19 cellular contexts compared by ENCODE assay signal in genomic region chr6:167481527-167481926, GRCh38.
A peak's percentile ranks its signal among the peaks of the same experiment; 100 is the strongest.
DNase-seq lines count a peak whose midpoint lies in the region; ATAC-seq, FAIRE-seq and TF ChIP-seq lines count a peak whose summit lies in the region.
"Had no signal": no experiment of that assay in that cellular context is flagged by ENCODE, and none has a peak within 500 bp of the region (broad histone marks: within the 10 kb centered on the region; RNA-seq: fewer than 3 reads in every experiment).

No MANE protein-coding gene starts in this region.

- H3K4me1 Mint-ChIP-seq in nephron progenitor cell, result peaks cover 16% of the 10 kb centered on the region
- H3K4me1 Mint-ChIP-seq in activated T-helper 17 cell treated with anti-CD3 and anti-CD28 coated beads, Interleukin-2, amount 50 U/mL, for 72 hours, result no peaks in the 10 kb centered on the region
- H3K4me1 Mint-ChIP-seq: CD4-positive, alpha-beta memory T cell had no signal

- no peak overlapping the region for H3K9ac ChIP-seq in endothelial cell of umbilical vein (replicated peaks; ENCODE audit: extremely low read depth, insufficient read depth, low read length)

- BruUV-seq in endothelial cell of umbilical vein (replicated peaks; lab: Mats Ljungman, UMichigan), result no TSS peak
- BruUV-seq in A673 (replicated peaks; lab: Mats Ljungman, UMichigan), result no TSS peak

- H3K27me3 Mint-ChIP-seq in nephron progenitor cell (ENCODE audit: low read depth, poor library complexity), result peaks cover 14% of the 10 kb centered on the region
- peaks cover 34% of the 10 kb centered on the region for H3K27me3 Mint-ChIP-seq in activated T-helper 17 cell treated with anti-CD3 and anti-CD28 coated beads, Interleukin-2, amount 50 U/mL, for 72 hours

- H4K20me1 ChIP-seq in endothelial cell of umbilical vein (replicated peaks; ENCODE audit: control insufficient read depth, extremely low read depth, insufficient read depth, low read length), result no peaks in the 10 kb centered on the region

- CTCF ChIA-PET in endothelial cell of umbilical vein (lab: Charles Lee) (no interaction called here), A673 (lab: Charles Lee) (no interaction called here)

- POLR2A ChIA-PET in endothelial cell of umbilical vein (lab: Charles Lee), result no interaction called here
- POLR2A ChIA-PET in A673 (lab: Charles Lee; ENCODE audit: low non-redundant PET), result no interaction called here

- H3K9me3 Mint-ChIP-seq in nephron progenitor cell, result no peaks in the 10 kb centered on the region
- no peaks in the 10 kb centered on the region for H3K9me3 Mint-ChIP-seq in activated T-helper 17 cell treated with anti-CD3 and anti-CD28 coated beads, Interleukin-2, amount 50 U/mL, for 72 hours
- H3K9me3 Mint-ChIP-seq: CD4-positive, alpha-beta memory T cell had no signal

- TF ChIP-seq POLR2A in endothelial cell of umbilical vein (IDR thresholded peaks at IDR 0.05; ENCODE audit: low read depth, low read length) (no peak), testis (IDR thresholded peaks at IDR 0.05) (no peak)

- H3K36me3 ChIP-seq in left ventricle myocardium inferior (no peaks in the 10 kb centered on the region), endothelial cell of umbilical vein (ENCODE audit: control insufficient read depth in 2 of 2, extremely low read depth in 1 of 2, insufficient read depth in 2 of 2, low read length in 2 of 2) (no peaks in the 10 kb centered on the region), A673 (ENCODE audit: insufficient read depth, low read length, poor library complexity, severe bottlenecking) (no peaks in the 10 kb centered on the region), testis (ENCODE audit: low read depth, missing control alignments) (no peaks in the 10 kb centered on the region)

- ATAC-seq in right cardiac atrium, result peak; percentile 24 to 89
- no peak for ATAC-seq in activated T-helper 17 cell treated with anti-CD3 and anti-CD28 coated beads, Interleukin-2, amount 50 U/mL, for 72 hours (replicated peaks)
- ATAC-seq: HCT116, HepG2 had no signal

- no peak overlapping the region for H2AFZ ChIP-seq in endothelial cell of umbilical vein (ENCODE audit: low read depth, low read length)

- peak overlapping the region; percentile 71 for H3K27ac Mint-ChIP-seq in nephron progenitor cell
- H3K27ac Mint-ChIP-seq in activated T-helper 17 cell treated with anti-CD3 and anti-CD28 coated beads, Interleukin-2, amount 50 U/mL, for 72 hours, result no peak overlapping the region
- H3K27ac Mint-ChIP-seq: CD4-positive, alpha-beta memory T cell had no signal

- H3K27ac ChIP-seq in right cardiac atrium (ENCODE audit: low read length) (no peak overlapping the region), left ventricle myocardium inferior (replicated peaks) (no peak overlapping the region), endothelial cell of umbilical vein (ENCODE audit: insufficient read depth, low read depth, low read length) (no peak overlapping the region), A673 (ENCODE audit: low read depth, low read length, poor library complexity, severe bottlenecking) (no peak overlapping the region), testis (no peak overlapping the region)
- H3K27ac ChIP-seq: C4-2B had no signal

- H3K79me2 ChIP-seq in endothelial cell of umbilical vein (ENCODE audit: control insufficient read depth, insufficient read depth, low read length), result no peaks in the 10 kb centered on the region

- H3K36me3 Mint-ChIP-seq in nephron progenitor cell (ENCODE audit: low read depth), result no peaks in the 10 kb centered on the region
- H3K36me3 Mint-ChIP-seq in activated T-helper 17 cell treated with anti-CD3 and anti-CD28 coated beads, Interleukin-2, amount 50 U/mL, for 72 hours (ENCODE audit: low read depth), result no peaks in the 10 kb centered on the region
- H3K36me3 Mint-ChIP-seq: CD4-positive, alpha-beta memory T cell had no signal

- no peak overlapping the region for H3K4me2 ChIP-seq in endothelial cell of umbilical vein (ENCODE audit: insufficient read depth, low read length)

- intact Hi-C loops in right cardiac atrium (cut with DNase I), result loop anchor here in 1 of 4 donors (10.0 kb wide), 1 partner anchor 413 kb away; no protein-coding TSS in a partner anchor
- intact Hi-C loops in left ventricle myocardium inferior (cut with micrococcal nuclease), result no loop called here
- intact Hi-C loops in endothelial cell of umbilical vein (cut with micrococcal nuclease), result loop anchor here (10.0 kb wide), 1 partner anchor 313 kb away; no protein-coding TSS in a partner anchor
- intact Hi-C loops in A673 (cut with micrococcal nuclease; ENCODE audit: unreplicated experiment), result no loop called here
- intact Hi-C loops in testis (cut with DNase I; ENCODE audit: low total_unique reads), result no loop called here

- WGBS in right cardiac atrium, result 53% methylated on average over 3 of the region's 3 CpGs
- 58 to 72% methylated on average over 3 of the region's 3 CpGs for WGBS in testis, 2 donors

- dilution Hi-C loops in endothelial cell of umbilical vein (cut with MboI; ENCODE audit: extremely low pct_ligation_motif_present, low sequenced_read_pairs), result no loop called here

- H3K27me3 ChIP-seq in right cardiac atrium (ENCODE audit: control insufficient read depth, insufficient read depth) (no peaks in the 10 kb centered on the region), left ventricle myocardium inferior (ENCODE audit: low read depth) (peaks cover 23% of the 10 kb centered on the region), endothelial cell of umbilical vein (ENCODE audit: control insufficient read depth in 2 of 2, insufficient read depth in 2 of 2, low read length in 2 of 2) (no peaks in the 10 kb centered on the region), A673 (replicated peaks; ENCODE audit: insufficient read depth, low read depth, low read length, poor library complexity) (no peaks in the 10 kb centered on the region), testis (no peaks in the 10 kb centered on the region)

- no peak for TF ChIP-seq CTCF in left ventricle myocardium inferior (IDR thresholded peaks at IDR 0.05; ENCODE audit: borderline replicate concordance)
- no peak for TF ChIP-seq CTCF in endothelial cell of umbilical vein (IDR thresholded peaks at IDR 0.05; ENCODE audit: extremely low read depth in 1 of 2, insufficient read depth in 1 of 2, low read depth in 1 of 2, low read length in 2 of 2)
- no peak for TF ChIP-seq CTCF in nephron progenitor cell (IDR thresholded peaks at IDR 0.05)
- no peak for TF ChIP-seq CTCF in A673 (conservative IDR thresholded peaks at IDR 0.05; ENCODE audit: low read depth, low read length)
- TF ChIP-seq CTCF in testis (IDR thresholded peaks at IDR 0.05), result no peak

- H3K4me3 Mint-ChIP-seq in nephron progenitor cell, result no peak overlapping the region
- H3K4me3 Mint-ChIP-seq in activated T-helper 17 cell treated with anti-CD3 and anti-CD28 coated beads, Interleukin-2, amount 50 U/mL, for 72 hours, result no peak overlapping the region
- H3K4me3 Mint-ChIP-seq: CD4-positive, alpha-beta memory T cell had no signal

- FAIRE-seq in endothelial cell of umbilical vein (lab: Jason Lieb, UNC), result peak; percentile 84
- FAIRE-seq: G401.6, GM12891, H54, HepG2, HTR-8/SVneo had no signal

- no peaks in the 10 kb centered on the region for H3K9me3 ChIP-seq in right cardiac atrium (ENCODE audit: control insufficient read depth, low read length)
- H3K9me3 ChIP-seq in left ventricle myocardium inferior (replicated peaks), result no peaks in the 10 kb centered on the region
- no peaks in the 10 kb centered on the region for H3K9me3 ChIP-seq in endothelial cell of umbilical vein (replicated peaks; ENCODE audit: control insufficient read depth, insufficient read depth, low read length)
- H3K9me3 ChIP-seq in A673 (ENCODE audit: low read depth, low read length, poor library complexity, severe bottlenecking), result no peaks in the 10 kb centered on the region
- H3K9me3 ChIP-seq in testis, result no peaks in the 10 kb centered on the region

- DNase-seq in right cardiac atrium (peak in 1 of 3 donors; percentile 32), left ventricle myocardium inferior (no peak), endothelial cell of umbilical vein (ENCODE audit: low read depth, low spot score) (peak; percentile 49), nephron progenitor cell (no peak), A673 (ENCODE audit: low spot score) (no peak), testis (no peak)
- DNase-seq in activated naive CD4-positive, alpha-beta T cell (lab: John Stamatoyannopoulos, UW), result no peak
- DNase-seq: 8988T; ACHN; CD4-positive, alpha-beta memory T cell; DMS79 had no signal

- no peaks in the 10 kb centered on the region for H3K9me1 ChIP-seq in endothelial cell of umbilical vein (replicated peaks; ENCODE audit: control insufficient read depth, extremely low read depth, insufficient read depth, low read length)

- H3K4me1 ChIP-seq in right cardiac atrium (ENCODE audit: control insufficient read depth, insufficient read depth, low read length) (no peaks in the 10 kb centered on the region), left ventricle myocardium inferior (peaks cover 19% of the 10 kb centered on the region), endothelial cell of umbilical vein (ENCODE audit: control insufficient read depth, extremely low read depth, insufficient read depth, low read length) (peaks cover 3% of the 10 kb centered on the region), A673 (ENCODE audit: insufficient read depth, low read length, poor library complexity, severe bottlenecking) (no peaks in the 10 kb centered on the region), testis (peaks cover 12% of the 10 kb centered on the region)

- H3K4me3 ChIP-seq in right cardiac atrium (ENCODE audit: low read length) (no peak overlapping the region), left ventricle myocardium inferior (no peak overlapping the region), endothelial cell of umbilical vein (replicated peaks in 1 of 3; ENCODE audit: insufficient read depth in 1 of 3, low read depth in 1 of 3, low read length in 3 of 3) (no peak overlapping the region), A673 (ENCODE audit: low read depth, low read length, poor library complexity, severe bottlenecking) (no peak overlapping the region), testis (no peak overlapping the region)

TF ChIP-seq in endothelial cell of umbilical vein, 7 proteins besides CTCF, POLR2A, EP300 and RAD21:
- TF ChIP-seq JUN (IDR thresholded peaks at IDR 0.05; ENCODE audit: borderline replicate concordance, insufficient read depth, insufficient read length, low read depth), result peak; percentile 31
- peak; percentile 39 for TF ChIP-seq POLR2AphosphoS5 (IDR thresholded peaks at IDR 0.05; ENCODE audit: insufficient read depth, low read depth, low read length)
- peak; percentile 45 for TF ChIP-seq GATA2 (IDR thresholded peaks at IDR 0.05; ENCODE audit: insufficient read depth, insufficient read length, low read depth, low read length)
- TF ChIP-seq MAX (IDR thresholded peaks at IDR 0.05; ENCODE audit: insufficient read depth, insufficient read length), result no peak
- no peak for TF ChIP-seq EZH2 (IDR thresholded peaks at IDR 0.05; ENCODE audit: borderline replicate concordance, low read depth, low read length, severe bottlenecking)
